8 cellular contexts compared by ENCODE assay signal in the genomic region with DNA sequence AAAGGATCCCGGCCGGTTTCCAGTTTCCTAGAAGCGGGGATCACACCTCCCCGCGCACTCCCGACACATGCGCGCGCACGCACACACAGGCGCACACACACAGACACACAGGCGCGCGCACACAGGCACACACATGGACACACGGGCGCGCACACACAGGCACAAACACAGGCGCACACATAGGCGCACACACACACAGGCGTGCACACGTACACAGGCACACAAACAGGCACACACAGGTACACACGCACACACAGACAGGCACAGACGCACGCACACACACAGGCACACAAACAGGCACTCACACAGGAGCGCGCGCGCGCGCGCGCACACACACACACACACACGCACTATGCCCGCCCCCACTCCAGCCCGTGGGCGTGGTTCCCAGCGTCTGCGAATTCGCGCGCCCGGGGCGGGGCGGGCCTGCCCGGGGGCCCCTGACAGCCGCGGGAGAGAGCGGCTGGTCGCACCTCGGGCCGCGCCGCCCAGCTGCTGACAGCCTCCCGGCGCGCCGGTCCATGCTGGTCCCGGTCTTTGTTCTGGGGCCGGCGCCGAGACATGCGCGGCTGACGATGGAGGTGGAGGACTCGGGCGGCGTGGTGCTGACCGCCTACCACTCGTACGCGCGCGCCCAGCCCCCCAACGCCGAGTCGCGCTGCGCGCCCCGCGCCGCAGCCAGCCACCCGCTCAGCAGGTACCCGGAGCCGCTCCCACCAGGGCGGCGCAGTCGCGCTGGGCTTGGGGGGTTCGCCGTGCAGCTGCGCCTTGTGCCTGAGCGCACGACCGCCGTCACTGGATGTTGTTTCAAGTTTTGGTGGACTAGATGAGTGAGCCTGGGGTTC. TPM values are rescaled to one million over a fixed set of nuclear protein-coding genes. Genes with fewer than 3 reads are reported as not detected.
DNase-seq lines count a peak whose midpoint lies in the region; ATAC-seq and TF ChIP-seq lines count a peak whose summit lies in the region.

A gene with protein sequence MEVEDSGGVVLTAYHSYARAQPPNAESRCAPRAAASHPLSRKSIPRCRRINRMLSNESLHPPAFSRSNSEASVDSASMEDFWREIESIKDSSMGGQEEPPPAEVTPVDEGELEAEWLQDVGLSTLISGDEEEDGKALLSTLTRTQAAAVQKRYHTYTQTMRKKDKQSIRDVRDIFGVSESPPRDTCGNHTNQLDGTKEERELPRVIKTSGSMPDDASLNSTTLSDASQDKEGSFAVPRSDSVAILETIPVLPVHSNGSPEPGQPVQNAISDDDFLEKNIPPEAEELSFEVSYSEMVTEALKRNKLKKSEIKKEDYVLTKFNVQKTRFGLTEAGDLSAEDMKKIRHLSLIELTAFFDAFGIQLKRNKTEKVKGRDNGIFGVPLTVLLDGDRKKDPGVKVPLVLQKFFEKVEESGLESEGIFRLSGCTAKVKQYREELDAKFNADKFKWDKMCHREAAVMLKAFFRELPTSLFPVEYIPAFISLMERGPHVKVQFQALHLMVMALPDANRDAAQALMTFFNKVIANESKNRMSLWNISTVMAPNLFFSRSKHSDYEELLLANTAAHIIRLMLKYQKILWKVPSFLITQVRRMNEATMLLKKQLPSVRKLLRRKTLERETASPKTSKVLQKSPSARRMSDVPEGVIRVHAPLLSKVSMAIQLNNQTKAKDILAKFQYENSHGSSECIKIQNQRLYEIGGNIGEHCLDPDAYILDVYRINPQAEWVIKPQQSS (plus strand): TSS at position 470 of the 845 bp plus-strand sequence. CDS start 106 bp downstream, at position 576.

- H3K27ac ChIP-seq in upper lobe of right lung: peak within 1 kb of the TSS; percentile 77

- no peak within 1 kb of the TSS for H3K9ac ChIP-seq in mucosa of stomach (ENCODE audit: low read length)

- H3K36me3 ChIP-seq in mucosa of stomach (ENCODE audit: control insufficient read depth, insufficient read depth, low read length): no peaks in the 10 kb centered on the region
- no peaks in the 10 kb centered on the region for H3K36me3 ChIP-seq in upper lobe of right lung

- peak; percentile 76 for ATAC-seq in GM21723 (IDR thresholded peaks at IDR 0.05; ENCODE audit: unreplicated experiment)
- ATAC-seq in upper lobe of right lung: peak; percentile 96

- H3K4me3 ChIP-seq in WI38 (ENCODE audit: low read depth, low read length): peak within 1 kb of the TSS; percentile 50
- H3K4me3 ChIP-seq in mucosa of stomach (ENCODE audit: low read length): peak within 1 kb of the TSS; percentile 6
- peak within 1 kb of the TSS; percentile 62 for H3K4me3 ChIP-seq in upper lobe of right lung

- TF ChIP-seq CTCF in WI38 (IDR thresholded peaks at IDR 0.05; ENCODE audit: low read depth, low read length): no peak
- peak; percentile 31 for TF ChIP-seq CTCF in upper lobe of right lung (IDR thresholded peaks at IDR 0.05)

- H3K27me3 ChIP-seq in mucosa of stomach (ENCODE audit: control insufficient read depth, insufficient read depth, low read length) (no peaks in the 10 kb centered on the region), upper lobe of right lung (no peaks in the 10 kb centered on the region)

- intact Hi-C loops in upper lobe of right lung (cut with DNase I): no loop called here

- H3K4me1 ChIP-seq in mucosa of stomach (ENCODE audit: control insufficient read depth, insufficient read depth, low read length) (peaks cover 5% of the 10 kb centered on the region), upper lobe of right lung (no peaks in the 10 kb centered on the region)

- DNase-seq in DMS79 treated with DMSO at 0.1 percent for 48 hours (lab: John Stamatoyannopoulos, UW) (peak; percentile 83), NCI-H1105 (lab: John Stamatoyannopoulos, UW) (peak; percentile 63), fibroblast of peridontal ligament (ENCODE audit: extremely low read depth) (peak; percentile 83), upper lobe of right lung (peak; percentile 91), cortex of kidney (lab: John Stamatoyannopoulos, UW) (no peak)

- H3K9me3 ChIP-seq in mucosa of stomach (ENCODE audit: control insufficient read depth, low read length) (no peaks in the 10 kb centered on the region), upper lobe of right lung (no peaks in the 10 kb centered on the region)

RNA-seq across cellular contexts. Expression of the gene that starts here (rescaled TPM):
- 15.7 TPM for total RNA-seq in upper lobe of right lung

Comparison
In these comparisons a context has a peak if more than half of its experiments do, and no peak if none do; other contexts are left out.
1. H3K4me3 ChIP-seq: peak in every context shown above with its lines; median percentile 62 in upper lobe of right lung; 50 in WI38; 6 in mucosa of stomach.